In the genomic region with DNA sequence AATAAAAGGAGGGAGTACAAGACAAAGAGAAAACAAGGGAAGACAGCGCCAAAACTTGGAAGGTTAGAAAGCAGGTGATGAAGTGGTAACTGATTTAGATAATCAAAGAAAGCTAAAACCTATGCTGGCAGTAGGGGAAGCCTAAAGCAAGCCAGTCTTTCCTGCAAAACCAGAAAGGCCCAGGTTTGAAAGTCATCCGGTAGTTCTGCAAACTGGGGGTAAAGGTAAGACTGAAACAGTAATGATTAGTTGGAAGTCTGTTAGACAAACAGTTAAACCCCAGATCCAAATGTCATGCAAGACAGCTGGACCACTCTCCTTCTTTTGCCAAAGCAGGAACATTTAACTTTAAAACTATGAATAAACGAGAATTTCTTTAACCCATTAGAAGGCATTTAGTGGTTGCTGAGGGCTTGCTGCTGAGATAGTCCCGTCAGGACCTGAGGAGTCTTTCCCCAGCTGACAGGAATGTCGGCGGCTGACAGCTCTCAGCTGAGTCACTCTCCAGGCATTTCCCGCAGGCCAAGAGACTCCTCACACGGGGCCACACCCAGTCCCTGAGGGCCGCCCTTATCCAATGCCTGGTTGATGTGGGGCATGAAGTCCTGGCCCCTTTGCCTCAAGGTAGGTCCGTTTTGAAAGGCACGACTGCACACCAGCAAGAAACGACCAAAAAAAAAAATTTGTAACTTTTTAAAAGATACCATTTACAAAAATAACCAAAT, we compare ENCODE assay signal across 9 cellular contexts. TPM values are rescaled to one million over a fixed set of nuclear protein-coding genes. Genes with fewer than 3 reads are reported as not detected.
DNase-seq lines count a peak whose midpoint lies in the region; ATAC-seq and TF ChIP-seq lines count a peak whose summit lies in the region.
"Had no signal": no experiment of that assay in that cellular context is flagged by ENCODE, and none has a peak within 500 bp of the region (broad histone marks: within the 10 kb centered on the region; RNA-seq: fewer than 3 reads in every experiment).

No MANE protein-coding gene starts in this region.

- H3K4me1 ChIP-seq in adrenal gland (replicated peaks in 1 of 2) (peaks cover 10 to 12% of the 10 kb centered on the region in 2 donors), right cardiac atrium (ENCODE audit: control insufficient read depth, insufficient read depth, low read length) (no peaks in the 10 kb centered on the region), suprapubic skin (peaks cover 27% of the 10 kb centered on the region)

- TF ChIP-seq POLR2A in adrenal gland (IDR thresholded peaks at IDR 0.05) (no peak), suprapubic skin (IDR thresholded peaks at IDR 0.05) (no peak)

- DNase-seq in HFFc6, result peak; percentile 74
- DNase-seq in adrenal gland, result peak; percentile 23 to 83 (median 63)
- DNase-seq in right cardiac atrium, result peak; percentile 84 to 90 (median 85)
- peak; percentile 85 to 88 for DNase-seq in suprapubic skin (ENCODE audit: low spot score in 2 of 2)
- DNase-seq in T-helper 17 cell, result no peak
- no peak for DNase-seq in NOMO-1 treated with DMSO at 0.1 percent for 48 hours (lab: John Stamatoyannopoulos, UW; ENCODE audit: unreplicated experiment)
- DNase-seq in NCI-H2196 (lab: John Stamatoyannopoulos, UW; ENCODE audit: unreplicated experiment), result no peak
- DNase-seq in NCI-H1436 treated with DMSO at 0.1 percent for 48 hours (lab: John Stamatoyannopoulos, UW), result no peak
- DNase-seq: activated B cell treated with CpG ODN at 0.5 μM for 24 hours had no signal

- intact Hi-C loops in adrenal gland (cut with DNase I), result no loop called here
- intact Hi-C loops in right cardiac atrium (cut with DNase I), result loop anchor here in 1 of 4 donors (2.0 kb wide), 1 partner anchor 150 kb away; no protein-coding TSS in a partner anchor

- H3K4me3 Mint-ChIP-seq in HFFc6 (peak overlapping the region; percentile 65), T-helper 17 cell (no peak overlapping the region)
- H3K4me3 Mint-ChIP-seq: activated B cell treated with CpG ODN at 0.5 μM for 24 hours had no signal

- no peak overlapping the region for H3K4me3 ChIP-seq in adrenal gland
- H3K4me3 ChIP-seq in right cardiac atrium (ENCODE audit: low read length), result no peak overlapping the region
- no peak overlapping the region for H3K4me3 ChIP-seq in suprapubic skin

- TF ChIP-seq CTCF in HFFc6 (IDR thresholded peaks at IDR 0.05) (no peak), adrenal gland (IDR thresholded peaks at IDR 0.05) (no peak), suprapubic skin (IDR thresholded peaks at IDR 0.05) (no peak)

- H3K4me1 Mint-ChIP-seq in HFFc6 (ENCODE audit: low read depth) (peaks cover 46% of the 10 kb centered on the region), T-helper 17 cell (peaks cover 7% of the 10 kb centered on the region)
- H3K4me1 Mint-ChIP-seq: activated B cell treated with CpG ODN at 0.5 μM for 24 hours had no signal

- H3K27me3 Mint-ChIP-seq in HFFc6 (ENCODE audit: insufficient read depth) (peaks cover 2% of the 10 kb centered on the region; the same call in 1 of the 2 replicates), T-helper 17 cell (peaks cover 23% of the 10 kb centered on the region)

- H3K27ac ChIP-seq in adrenal gland, result no peak overlapping the region
- no peak overlapping the region for H3K27ac ChIP-seq in right cardiac atrium (ENCODE audit: low read length)
- peak overlapping the region; percentile 54 for H3K27ac ChIP-seq in suprapubic skin

- H3K36me3 ChIP-seq in adrenal gland (replicated peaks in 1 of 2) (no peaks in the 10 kb centered on the region), suprapubic skin (no peaks in the 10 kb centered on the region)

- H3K27ac Mint-ChIP-seq in HFFc6 (peak overlapping the region; percentile 70), T-helper 17 cell (no peak overlapping the region)
- H3K27ac Mint-ChIP-seq: activated B cell treated with CpG ODN at 0.5 μM for 24 hours had no signal

- H3K9me3 ChIP-seq in adrenal gland (replicated peaks in 1 of 3) (no peaks in the 10 kb centered on the region), right cardiac atrium (ENCODE audit: control insufficient read depth, low read length) (no peaks in the 10 kb centered on the region), suprapubic skin (no peaks in the 10 kb centered on the region), T-helper 17 cell (ENCODE audit: control insufficient read depth, low read length, poor library complexity, severe bottlenecking) (no peaks in the 10 kb centered on the region)

- H3K36me3 Mint-ChIP-seq in HFFc6 (ENCODE audit: low read depth), result no peaks in the 10 kb centered on the region
- peaks cover 6% of the 10 kb centered on the region for H3K36me3 Mint-ChIP-seq in T-helper 17 cell (ENCODE audit: low read depth)

- no peak for TF ChIP-seq EP300 in suprapubic skin (IDR thresholded peaks at IDR 0.05)

- no peaks in the 10 kb centered on the region for H3K9me3 Mint-ChIP-seq in HFFc6
- H3K9me3 Mint-ChIP-seq: activated B cell treated with CpG ODN at 0.5 μM for 24 hours had no signal

- WGBS in adrenal gland, 4 donors, result 20 to 30% (median 28%) methylated on average over 12 of the region's 12 CpGs
- WGBS in right cardiac atrium, result 18% methylated on average over 12 of the region's 12 CpGs
- 12% methylated on average over 12 of the region's 12 CpGs for WGBS in suprapubic skin

- H3K27me3 ChIP-seq in adrenal gland, result no peaks in the 10 kb centered on the region
- no peaks in the 10 kb centered on the region for H3K27me3 ChIP-seq in right cardiac atrium (ENCODE audit: control insufficient read depth, insufficient read depth)
- H3K27me3 ChIP-seq in suprapubic skin, result no peaks in the 10 kb centered on the region

- ATAC-seq in right cardiac atrium, result peak; percentile 92 to 98
- ATAC-seq in T-helper 17 cell, result no peak

RNA-seq across cellular contexts. Expression of gene CFAP300, which starts 36.3 kb away (rescaled TPM):
- total RNA-seq in HFFc6 (2021; fragmentation: NEBNext Ultra II Directional; extraction: Animal tissue kit (Norgen Biotek cat#: 25700)), result 1 to 10 TPM; 2.6 to 4.4 (median 3.3) TPM
- total RNA-seq in adrenal gland (1 to 10 TPM; 2.7 to 9.5 (median 3.1) TPM), right cardiac atrium (1 to 10 TPM; 1.1 to 1.7 (median 1.6) TPM), suprapubic skin (1 to 10 TPM in 3 of 4 donors, under 1 TPM in 1; 0.51 to 3.9 (median 2.4) TPM), T-helper 17 cell (not detected)
- polyA plus RNA-seq in adrenal gland (1 to 10 TPM; 4.3 to 5.2 (median 4.6) TPM), right cardiac atrium (1.1 TPM)
- total RNA-seq: activated B cell treated with CpG ODN at 0.5 μM for 24 hours had no signal

Comparison
In these comparisons a context has a peak if more than half of its experiments do, and no peak if none do; other contexts are left out.
1. DNase-seq: peak in HFFc6 (single experiment), adrenal gland (7 of 7), right cardiac atrium (3 of 3) and suprapubic skin (2 of 2); none in T-helper 17 cell (0 of 3), NOMO-1 treated with DMSO at 0.1 percent for 48 hours (single experiment), NCI-H2196 (single experiment) and NCI-H1436 treated with DMSO at 0.1 percent for 48 hours (single experiment).